In genomic region chr7:20350518-20350951, GRCh38 we compare ENCODE assay signal across 12 cellular contexts. TPM values are rescaled to one million over a fixed set of nuclear protein-coding genes. Genes with fewer than 3 reads are reported as not detected.
DNase-seq lines count a peak whose midpoint lies in the region; ATAC-seq, FAIRE-seq and TF ChIP-seq lines count a peak whose summit lies in the region.
"Had no signal": no experiment of that assay in that cellular context is flagged by ENCODE, and none has a peak within 500 bp of the region (broad histone marks: within the 10 kb centered on the region; RNA-seq: fewer than 3 reads in every experiment).

No MANE protein-coding gene starts in this region.

- no peak overlapping the region for H3K4me3 Mint-ChIP-seq in mesothelial cell of epicardium
- H3K4me3 Mint-ChIP-seq in activated CD8-positive, alpha-beta T cell treated with anti-CD3 and anti-CD28 coated beads for 36 hours, result no peak overlapping the region
- H3K4me3 Mint-ChIP-seq: memory B cell, T-cell had no signal

- H3K9me3 Mint-ChIP-seq in mesothelial cell of epicardium, result peaks cover 14% of the 10 kb centered on the region
- H3K9me3 Mint-ChIP-seq in activated CD8-positive, alpha-beta T cell treated with anti-CD3 and anti-CD28 coated beads for 36 hours, result no peaks in the 10 kb centered on the region
- H3K9me3 Mint-ChIP-seq: memory B cell had no signal

- peak overlapping the region; percentile 78 for H3K27ac Mint-ChIP-seq in mesothelial cell of epicardium
- no peak overlapping the region for H3K27ac Mint-ChIP-seq in activated CD8-positive, alpha-beta T cell treated with anti-CD3 and anti-CD28 coated beads for 36 hours
- H3K27ac Mint-ChIP-seq: memory B cell, T-cell had no signal

- no peaks in the 10 kb centered on the region for H3K36me3 ChIP-seq in tibial artery
- no peaks in the 10 kb centered on the region for H3K36me3 ChIP-seq in OCI-LY7 (ENCODE audit: insufficient read depth, low read length)

- H3K4me3 ChIP-seq in tibial artery (peak overlapping the region in 1 of 2 donors; percentile 1), OCI-LY7 (ENCODE audit: low read depth, low read length, poor library complexity, severe bottlenecking) (no peak overlapping the region)

- H3K4me2 ChIP-seq in OCI-LY7 (ENCODE audit: low read length), result no peak overlapping the region

- intact Hi-C loops in tibial artery (cut with DNase I; ENCODE audit: low total_unique reads), result no loop called here
- intact Hi-C loops in activated CD8-positive, alpha-beta T cell treated with anti-CD3 and anti-CD28 coated beads for 36 hours (cut with micrococcal nuclease), result no loop called here
- intact Hi-C loops in OCI-LY7 (cut with micrococcal nuclease; ENCODE audit: unreplicated experiment), result no loop called here

- no peak for ATAC-seq in activated CD8-positive, alpha-beta T cell treated with anti-CD3 and anti-CD28 coated beads for 36 hours
- ATAC-seq: T-cell had no signal

- no peaks in the 10 kb centered on the region for H4K20me1 ChIP-seq in OCI-LY7 (ENCODE audit: insufficient read depth, low read length)

- BruUV-seq in OCI-LY7 (replicated peaks; lab: Mats Ljungman, UMichigan), result no TSS peak

- H3K4me1 ChIP-seq in tibial artery (peaks cover 0 to 33% (median 23%) of the 10 kb centered on the region in 4 donors), OCI-LY7 (ENCODE audit: insufficient read depth, low read length, poor library complexity, severe bottlenecking) (no peaks in the 10 kb centered on the region)

- no peak for FAIRE-seq in HTR-8/SVneo (lab: Jason Lieb, UNC)
- FAIRE-seq: endometrium had no signal

- H3K9me3 ChIP-seq in tibial artery, result no peaks in the 10 kb centered on the region
- H3K9me3 ChIP-seq in OCI-LY7 (ENCODE audit: low read length), result no peaks in the 10 kb centered on the region

- peaks cover 11% of the 10 kb centered on the region for H3K36me3 Mint-ChIP-seq in mesothelial cell of epicardium
- no peaks in the 10 kb centered on the region for H3K36me3 Mint-ChIP-seq in activated CD8-positive, alpha-beta T cell treated with anti-CD3 and anti-CD28 coated beads for 36 hours (ENCODE audit: low read depth)
- H3K36me3 Mint-ChIP-seq: memory B cell, T-cell had no signal

- DNase-seq in NCI-H446 (lab: John Stamatoyannopoulos, UW), result peak; percentile 43 to 66
- no peak for DNase-seq in mesothelial cell of epicardium (ENCODE audit: low spot score in 2 of 2, unreplicated experiment in 2 of 2)
- peak in 1 of 2 donors; percentile 24 for DNase-seq in tibial artery
- DNase-seq in activated CD8-positive, alpha-beta T cell treated with anti-CD3 and anti-CD28 coated beads for 36 hours, result no peak
- no peak for DNase-seq in OCI-LY7 (ENCODE audit: low spot score)
- no peak for DNase-seq in HTR-8/SVneo (ENCODE audit: insufficient read length, low spot score)
- DNase-seq: activated T-cell treated with anti-CD3 and anti-CD28 coated beads for 4 hours, NCI-H2081 treated with DMSO at 0.1 percent for 48 hours, T-cell had no signal

- H3K79me2 ChIP-seq in OCI-LY7 (ENCODE audit: insufficient read depth, low read depth, low read length), result no peaks in the 10 kb centered on the region

- H2AFZ ChIP-seq in OCI-LY7 (ENCODE audit: low read length), result no peak overlapping the region

- CTCF ChIA-PET in activated CD8-positive, alpha-beta T cell treated with anti-CD3 and anti-CD28 coated beads for 36 hours (lab: Charles Lee), result no interaction called here
- CTCF ChIA-PET in OCI-LY7 (lab: Charles Lee; ENCODE audit: unreplicated experiment), result no interaction called here

- TF ChIP-seq CTCF in mesothelial cell of epicardium (IDR thresholded peaks at IDR 0.05; ENCODE audit: unreplicated experiment) (no peak), tibial artery (IDR thresholded peaks at IDR 0.05) (no peak), OCI-LY7 (conservative IDR thresholded peaks at IDR 0.05; ENCODE audit: low read length) (no peak)
- TF ChIP-seq CTCF in activated CD8-positive, alpha-beta T cell treated with anti-CD3 and anti-CD28 coated beads for 36 hours (IDR thresholded peaks at IDR 0.05), result no peak

- H3K27ac ChIP-seq in cingulate gyrus (ENCODE audit: low read depth, low read length), result peak overlapping the region; percentile 89
- peak overlapping the region; percentile 53 to 62 for H3K27ac ChIP-seq in tibial artery
- H3K27ac ChIP-seq in OCI-LY7 (ENCODE audit: low read depth, low read length, poor library complexity, severe bottlenecking), result no peak overlapping the region

- no peaks in the 10 kb centered on the region for H3K9me2 ChIP-seq in OCI-LY7 (ENCODE audit: insufficient read depth, low read length)

- no peaks in the 10 kb centered on the region for H3K27me3 Mint-ChIP-seq in mesothelial cell of epicardium (ENCODE audit: low read depth)
- H3K27me3 Mint-ChIP-seq in activated CD8-positive, alpha-beta T cell treated with anti-CD3 and anti-CD28 coated beads for 36 hours, result peaks cover 2% of the 10 kb centered on the region
- H3K27me3 Mint-ChIP-seq: T-cell had no signal

- H3K27me3 ChIP-seq in tibial artery, result no peaks in the 10 kb centered on the region

- peaks cover 33% of the 10 kb centered on the region for H3K4me1 Mint-ChIP-seq in mesothelial cell of epicardium
- H3K4me1 Mint-ChIP-seq in activated CD8-positive, alpha-beta T cell treated with anti-CD3 and anti-CD28 coated beads for 36 hours (ENCODE audit: low read depth), result no peaks in the 10 kb centered on the region
- H3K4me1 Mint-ChIP-seq: memory B cell, T-cell had no signal

- POLR2A ChIA-PET in activated CD8-positive, alpha-beta T cell treated with anti-CD3 and anti-CD28 coated beads for 36 hours (lab: Charles Lee), result no interaction called here
- POLR2A ChIA-PET in OCI-LY7 (lab: Charles Lee), result no interaction called here

RNA-seq across cellular contexts. Expression of gene ITGB8, which starts 19.8 kb away (rescaled TPM):
- total RNA-seq in mesothelial cell of epicardium, result 15.3 to 15.6 TPM (median 15.3 TPM) in 3 replicates
- not detected for total RNA-seq in activated CD8-positive, alpha-beta T cell treated with anti-CD3 and anti-CD28 coated beads for 36 hours
- total RNA-seq in OCI-LY7 (2014; rRNA removed; shearing (Covaris generic)), result not detected in 2 replicates
- total RNA-seq in OCI-LY7 (2022), result not detected in 2 replicates

Comparison
In these comparisons a context has a peak if more than half of its experiments do, and no peak if none do; other contexts are left out.
1. DNase-seq: peak in NCI-H446 (2 of 2); none in mesothelial cell of epicardium (0 of 2), activated CD8-positive, alpha-beta T cell treated with anti-CD3 and anti-CD28 coated beads for 36 hours (single experiment), OCI-LY7 (single experiment) and HTR-8/SVneo (single experiment).
2. RNA of gene ITGB8, which starts 19.8 kb away (total RNA-seq): 15.3 to 15.6 TPM in mesothelial cell of epicardium; not detected in OCI-LY7 and not detected in activated CD8-positive, alpha-beta T cell treated with anti-CD3 and anti-CD28 coated beads for 36 hours; every median in the first group is over 10 times any median in the second.